1 cellular context compared by ENCODE assay signal in genomic region chr12:13534645-13535398, GRCh38.
TF ChIP-seq lines count a peak whose summit lies in the region.

No MANE protein-coding gene starts in this region.

TF ChIP-seq in SK-N-SH treated with all-trans-retinoic acid at 6 μM for 48 hours, 23 proteins besides CTCF, POLR2A, EP300 and RAD21 (continued from another document):
- no peak for TF ChIP-seq POU6F1 (CRISPR knock-in tag; IDR thresholded peaks at IDR 0.05; ENCODE audit: borderline replicate concordance, low read depth)
- TF ChIP-seq, protein P1, sequence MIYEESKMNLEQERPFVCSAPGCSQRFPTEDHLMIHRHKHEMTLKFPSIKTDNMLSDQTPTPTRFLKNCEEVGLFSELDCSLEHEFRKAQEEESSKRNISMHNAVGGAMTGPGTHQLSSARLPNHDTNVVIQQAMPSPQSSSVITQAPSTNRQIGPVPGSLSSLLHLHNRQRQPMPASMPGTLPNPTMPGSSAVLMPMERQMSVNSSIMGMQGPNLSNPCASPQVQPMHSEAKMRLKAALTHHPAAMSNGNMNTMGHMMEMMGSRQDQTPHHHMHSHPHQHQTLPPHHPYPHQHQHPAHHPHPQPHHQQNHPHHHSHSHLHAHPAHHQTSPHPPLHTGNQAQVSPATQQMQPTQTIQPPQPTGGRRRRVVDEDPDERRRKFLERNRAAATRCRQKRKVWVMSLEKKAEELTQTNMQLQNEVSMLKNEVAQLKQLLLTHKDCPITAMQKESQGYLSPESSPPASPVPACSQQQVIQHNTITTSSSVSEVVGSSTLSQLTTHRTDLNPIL (CRISPR knock-in tag; IDR thresholded peaks at IDR 0.05; ENCODE audit: low read depth), result no peak
- TF ChIP-seq ZNF8 (CRISPR knock-in tag; IDR thresholded peaks at IDR 0.05), result no peak
- no peak for TF ChIP-seq ZFP3 (CRISPR knock-in tag; IDR thresholded peaks at IDR 0.05)
- no peak for TF ChIP-seq RARB (CRISPR knock-in tag; IDR thresholded peaks at IDR 0.05)
- TF ChIP-seq TOX (CRISPR knock-in tag; IDR thresholded peaks at IDR 0.05; ENCODE audit: borderline replicate concordance), result no peak
- TF ChIP-seq, protein P2, sequence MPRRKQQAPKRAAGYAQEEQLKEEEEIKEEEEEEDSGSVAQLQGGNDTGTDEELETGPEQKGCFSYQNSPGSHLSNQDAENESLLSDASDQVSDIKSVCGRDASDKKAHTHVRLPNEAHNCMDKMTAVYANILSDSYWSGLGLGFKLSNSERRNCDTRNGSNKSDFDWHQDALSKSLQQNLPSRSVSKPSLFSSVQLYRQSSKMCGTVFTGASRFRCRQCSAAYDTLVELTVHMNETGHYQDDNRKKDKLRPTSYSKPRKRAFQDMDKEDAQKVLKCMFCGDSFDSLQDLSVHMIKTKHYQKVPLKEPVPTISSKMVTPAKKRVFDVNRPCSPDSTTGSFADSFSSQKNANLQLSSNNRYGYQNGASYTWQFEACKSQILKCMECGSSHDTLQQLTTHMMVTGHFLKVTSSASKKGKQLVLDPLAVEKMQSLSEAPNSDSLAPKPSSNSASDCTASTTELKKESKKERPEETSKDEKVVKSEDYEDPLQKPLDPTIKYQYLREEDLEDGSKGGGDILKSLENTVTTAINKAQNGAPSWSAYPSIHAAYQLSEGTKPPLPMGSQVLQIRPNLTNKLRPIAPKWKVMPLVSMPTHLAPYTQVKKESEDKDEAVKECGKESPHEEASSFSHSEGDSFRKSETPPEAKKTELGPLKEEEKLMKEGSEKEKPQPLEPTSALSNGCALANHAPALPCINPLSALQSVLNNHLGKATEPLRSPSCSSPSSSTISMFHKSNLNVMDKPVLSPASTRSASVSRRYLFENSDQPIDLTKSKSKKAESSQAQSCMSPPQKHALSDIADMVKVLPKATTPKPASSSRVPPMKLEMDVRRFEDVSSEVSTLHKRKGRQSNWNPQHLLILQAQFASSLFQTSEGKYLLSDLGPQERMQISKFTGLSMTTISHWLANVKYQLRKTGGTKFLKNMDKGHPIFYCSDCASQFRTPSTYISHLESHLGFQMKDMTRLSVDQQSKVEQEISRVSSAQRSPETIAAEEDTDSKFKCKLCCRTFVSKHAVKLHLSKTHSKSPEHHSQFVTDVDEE (CRISPR knock-in tag; IDR thresholded peaks at IDR 0.05), result no peak
- no peak for TF ChIP-seq CSRNP3 (CRISPR knock-in tag; IDR thresholded peaks at IDR 0.05)
- no peak for TF ChIP-seq PATZ1 (CRISPR knock-in tag; IDR thresholded peaks at IDR 0.05; ENCODE audit: borderline replicate concordance)
- TF ChIP-seq ARNTL (CRISPR knock-in tag; IDR thresholded peaks at IDR 0.05; ENCODE audit: borderline replicate concordance, low read depth), result no peak
